In the genomic region with DNA sequence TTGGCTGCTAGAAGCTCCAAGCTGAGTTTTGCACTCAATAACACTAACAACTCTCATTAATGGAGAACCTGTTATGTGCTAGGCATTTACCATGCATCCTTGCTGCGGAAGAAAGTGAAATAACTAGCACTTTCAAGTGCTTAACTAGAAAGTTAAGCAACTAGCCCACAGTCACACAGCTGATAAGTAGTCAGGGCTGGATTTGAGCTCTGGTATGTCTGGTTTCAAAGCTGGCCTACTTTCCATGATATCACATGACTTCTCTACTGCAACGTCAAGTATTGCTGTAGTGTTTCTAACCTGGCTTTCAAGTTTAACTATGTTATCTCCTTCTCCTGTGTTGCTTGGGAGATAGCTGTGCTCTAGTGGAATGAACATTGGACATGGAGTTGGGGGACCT, we compare ENCODE assay signal across 21 cellular contexts. TPM values are rescaled to one million over a fixed set of nuclear protein-coding genes. Genes with fewer than 3 reads are reported as not detected.
DNase-seq lines count a peak whose midpoint lies in the region; ATAC-seq and TF ChIP-seq lines count a peak whose summit lies in the region.
"Had no signal": no experiment of that assay in that cellular context is flagged by ENCODE, and none has a peak within 500 bp of the region (broad histone marks: within the 10 kb centered on the region; RNA-seq: fewer than 3 reads in every experiment).

No MANE protein-coding gene starts in this region.

- no peak overlapping the region for H3K4me3 Mint-ChIP-seq in activated T-cell treated with anti-CD3 and anti-CD28 coated beads, Interleukin-2, amount 50 U/mL, for 72 hours
- no peak overlapping the region for H3K4me3 Mint-ChIP-seq in type B pancreatic cell

- no peaks in the 10 kb centered on the region for H3K9me3 Mint-ChIP-seq in activated T-cell treated with anti-CD3 and anti-CD28 coated beads, Interleukin-2, amount 50 U/mL, for 72 hours
- H3K9me3 Mint-ChIP-seq in type B pancreatic cell: no peaks in the 10 kb centered on the region

- H3K27ac ChIP-seq in caudate nucleus (ENCODE audit: low read depth, low read length): no peak overlapping the region
- H3K27ac ChIP-seq: C4-2B, neutrophil had no signal

- no peak for DNase-seq in activated T-cell treated with anti-CD3 and anti-CD28 coated beads, Interleukin-2, amount 50 U/mL, for 72 hours
- DNase-seq in activated T-cell treated with anti-CD3 and anti-CD28 coated beads, Interleukin-2, amount 50 U/mL, for 1 hour: no peak
- DNase-seq in fibroblast of the aortic adventitia (ENCODE audit: low read depth) (peak; percentile 67), type B pancreatic cell (ENCODE audit: extremely low spot score, unreplicated experiment) (no peak), caudate nucleus (lab: John Stamatoyannopoulos, UW) (no peak)
- DNase-seq: activated CD4-positive, alpha-beta T cell treated with anti-CD3 and anti-CD28 coated beads, Interleukin-2, amount 50 U/mL, for 48 hours; cerebellar nuclear complex; effector memory CD4-positive, alpha-beta T cell; foreskin fibroblast; left cardiac atrium; MM.1S; NCI-H1694 treated with DMSO at 0.1 percent for 48 hours; retina; stimulated activated CD4-positive, alpha-beta T cell treated with anti-CD3 and anti-CD28 coated beads, Interleukin-15, amount 100 ng/mL, for 24 hours; stimulated activated naive CD4-positive, alpha-beta T cell treated with Interleukin-2 at 50 U/mL for 16 hours; SW 1271 had no signal

- TF ChIP-seq CTCF in fibroblast of the aortic adventitia (IDR thresholded peaks at IDR 0.05; ENCODE audit: insufficient read depth, low read length) (no peak), type B pancreatic cell (conservative IDR thresholded peaks at IDR 0.05) (no peak)

- H3K36me3 Mint-ChIP-seq in activated T-cell treated with anti-CD3 and anti-CD28 coated beads, Interleukin-2, amount 50 U/mL, for 72 hours (ENCODE audit: insufficient read depth in 2 of 2): no peaks in the 10 kb centered on the region
- H3K36me3 Mint-ChIP-seq in type B pancreatic cell: peaks cover 5% of the 10 kb centered on the region

- H3K27ac Mint-ChIP-seq in activated T-cell treated with anti-CD3 and anti-CD28 coated beads, Interleukin-2, amount 50 U/mL, for 72 hours: no peak overlapping the region
- H3K27ac Mint-ChIP-seq in type B pancreatic cell: peak overlapping the region; percentile 73

- H3K4me3 ChIP-seq in fibroblast of the aortic adventitia (ENCODE audit: low read depth, low read length): no peak overlapping the region

- peak; percentile 30 to 44 for ATAC-seq in activated T-cell treated with anti-CD3 and anti-CD28 coated beads, Interleukin-2, amount 50 U/mL, for 72 hours (replicated peaks in 1 of 2)
- no peak for ATAC-seq in GM19397 (IDR thresholded peaks at IDR 0.05; ENCODE audit: unreplicated experiment)
- ATAC-seq: left cardiac atrium had no signal

- peaks cover 8% of the 10 kb centered on the region for H3K4me1 Mint-ChIP-seq in activated T-cell treated with anti-CD3 and anti-CD28 coated beads, Interleukin-2, amount 50 U/mL, for 72 hours (ENCODE audit: low read depth)
- H3K4me1 Mint-ChIP-seq in type B pancreatic cell (ENCODE audit: unreplicated experiment): peaks cover 30% of the 10 kb centered on the region

- no peaks in the 10 kb centered on the region for H3K27me3 Mint-ChIP-seq in activated T-cell treated with anti-CD3 and anti-CD28 coated beads, Interleukin-2, amount 50 U/mL, for 72 hours (ENCODE audit: low read depth)
- H3K27me3 Mint-ChIP-seq in type B pancreatic cell: no peaks in the 10 kb centered on the region

RNA-seq across cellular contexts. Expression of gene SLC15A3, which starts 12.1 kb away (rescaled TPM):
- 1 to 10 TPM; 3.5 to 4.1 TPM for total RNA-seq in activated T-cell treated with anti-CD3 and anti-CD28 coated beads, Interleukin-2, amount 50 U/mL, for 72 hours
- total RNA-seq in fibroblast of the aortic adventitia (ENCODE audit: low replicate concordance) (6.8 and 18.2 TPM in 2 replicates), type B pancreatic cell (ENCODE audit: low replicate concordance) (2.3 and 3.5 TPM in 2 replicates)
- total RNA-seq: A673, NCI-H460 had no signal

RNA-seq across cellular contexts. Expression of gene TMEM132A, which starts 15.6 kb away (rescaled TPM):
- 1 to 10 TPM; 2.4 to 3.5 TPM for total RNA-seq in activated T-cell treated with anti-CD3 and anti-CD28 coated beads, Interleukin-2, amount 50 U/mL, for 72 hours
- total RNA-seq in fibroblast of the aortic adventitia (ENCODE audit: low replicate concordance): 3.7 and 17.9 TPM in 2 replicates
- 162 and 218 TPM in 2 replicates for total RNA-seq in type B pancreatic cell (ENCODE audit: low replicate concordance)

RNA-seq across cellular contexts. Expression of gene TMEM109, which starts 25.9 kb away (rescaled TPM):
- 10 to 100 TPM; 61.9 to 66.3 TPM for total RNA-seq in activated T-cell treated with anti-CD3 and anti-CD28 coated beads, Interleukin-2, amount 50 U/mL, for 72 hours
- 29.3 and 44.1 TPM in 2 replicates for total RNA-seq in fibroblast of the aortic adventitia (ENCODE audit: low replicate concordance)
- 83.0 and 97.5 TPM in 2 replicates for total RNA-seq in type B pancreatic cell (ENCODE audit: low replicate concordance)

RNA-seq across cellular contexts. Expression of gene CD6, which starts 31.7 kb away (rescaled TPM):
- total RNA-seq in activated T-cell treated with anti-CD3 and anti-CD28 coated beads, Interleukin-2, amount 50 U/mL, for 72 hours: 100 to 1,000 TPM; 298 to 313 TPM
- total RNA-seq in fibroblast of the aortic adventitia (ENCODE audit: low replicate concordance) (not detected in 2 replicates), type B pancreatic cell (ENCODE audit: low replicate concordance) (0.70 and 1.1 TPM in 2 replicates)
- total RNA-seq: A673, NCI-H460 had no signal

RNA-seq across cellular contexts. Expression of gene PRPF19, which starts 33.4 kb away (rescaled TPM):
- total RNA-seq in activated T-cell treated with anti-CD3 and anti-CD28 coated beads, Interleukin-2, amount 50 U/mL, for 72 hours: 100 to 1,000 TPM; 139 to 175 TPM
- 19.5 and 53.1 TPM in 2 replicates for total RNA-seq in fibroblast of the aortic adventitia (ENCODE audit: low replicate concordance)
- total RNA-seq in type B pancreatic cell (ENCODE audit: low replicate concordance): 105 and 120 TPM in 2 replicates
